12 cellular contexts compared by ENCODE assay signal in genomic region chr18:63236417-63236816, GRCh38.
A peak's percentile ranks its signal among the peaks of the same experiment; 100 is the strongest.
DNase-seq lines count a peak whose midpoint lies in the region; ATAC-seq and TF ChIP-seq lines count a peak whose summit lies in the region.
"Had no signal": no experiment of that assay in that cellular context is flagged by ENCODE, and none has a peak within 500 bp of the region (broad histone marks: within the 10 kb centered on the region; RNA-seq: fewer than 3 reads in every experiment).

No MANE protein-coding gene starts in this region.

- H3K27me3 Mint-ChIP-seq in activated CD4-positive, alpha-beta T cell treated with anti-CD3 and anti-CD28 coated beads, Interleukin-2, amount 10 ng/mL, durations not matched to agents 24 days and 14 days = no peaks in the 10 kb centered on the region
- no peaks in the 10 kb centered on the region for H3K27me3 Mint-ChIP-seq in activated naive CD8-positive, alpha-beta T cell treated with anti-CD3 and anti-CD28 coated beads, Interleukin-2, amount 10 ng/mL, durations not matched to agents 7 days and 5 days

- no peaks in the 10 kb centered on the region for H3K36me3 ChIP-seq in lung (ENCODE audit: control insufficient read depth in 2 of 2, insufficient read depth in 2 of 2, low read length in 2 of 2)
- no peaks in the 10 kb centered on the region for H3K36me3 ChIP-seq in thymus (ENCODE audit: control insufficient read depth, insufficient read depth)
- H3K36me3 ChIP-seq: prostate gland had no signal

- no peaks in the 10 kb centered on the region for H3K27me3 ChIP-seq in lung (ENCODE audit: control insufficient read depth, insufficient read depth)
- no peaks in the 10 kb centered on the region for H3K27me3 ChIP-seq in thymus (ENCODE audit: control insufficient read depth, insufficient read depth)

- no peak for DNase-seq in activated CD4-positive, alpha-beta T cell treated with anti-CD3 and anti-CD28 coated beads, Interleukin-2, amount 10 ng/mL, durations not matched to agents 24 days and 14 days
- no peak for DNase-seq in activated CD4-positive, alpha-beta T cell treated with anti-CD3 and anti-CD28 coated beads, Interleukin-2, amount 50 U/mL, for 1 hour
- no peak for DNase-seq in activated naive CD8-positive, alpha-beta T cell treated with anti-CD3 and anti-CD28 coated beads, Interleukin-2, amount 10 ng/mL, durations not matched to agents 7 days and 5 days
- peak; percentile 35 for DNase-seq in lung (ENCODE audit: low spot score)
- DNase-seq in DMS79 treated with DMSO at 0.1 percent for 48 hours (lab: John Stamatoyannopoulos, UW) = no peak
- DNase-seq: NCI-H2107; stimulated activated CD8-positive, alpha-beta memory T cell treated with anti-CD3 and anti-CD28 coated beads, Interleukin-4, amount 100 ng/mL, for 48 hours had no signal

- WGBS in lung, 2 donors = 47 to 77% methylated on average over 14 to 15 of the region's 15 CpGs
- WGBS in thymus = 90% methylated on average over 15 of the region's 15 CpGs

- peak overlapping the region; percentile 17 for H3K4me3 Mint-ChIP-seq in activated CD4-positive, alpha-beta T cell treated with anti-CD3 and anti-CD28 coated beads, Interleukin-2, amount 10 ng/mL, durations not matched to agents 24 days and 14 days
- H3K4me3 Mint-ChIP-seq in activated naive CD8-positive, alpha-beta T cell treated with anti-CD3 and anti-CD28 coated beads, Interleukin-2, amount 10 ng/mL, durations not matched to agents 7 days and 5 days = peak overlapping the region; percentile 23
- H3K4me3 Mint-ChIP-seq: T-helper 1 cell treated with Interleukin-12 subunit alpha and Interleukin-12 subunit beta and Interleukin-4 antibody, amounts not matched to agents 30 μg/mL and 1 μg/mL, for 36 hours had no signal

- H3K9me3 ChIP-seq in lung (ENCODE audit: control insufficient read depth in 2 of 2, insufficient read depth in 1 of 2, low read length in 1 of 2) = no peaks in the 10 kb centered on the region
- no peaks in the 10 kb centered on the region for H3K9me3 ChIP-seq in thymus (ENCODE audit: control insufficient read depth)
- H3K9me3 ChIP-seq: prostate gland had no signal

- TF ChIP-seq CTCF in lung (IDR thresholded peaks at IDR 0.05; ENCODE audit: control extremely low read depth, extremely low read depth) = no peak

- H3K27ac Mint-ChIP-seq in activated CD4-positive, alpha-beta T cell treated with anti-CD3 and anti-CD28 coated beads, Interleukin-2, amount 10 ng/mL, durations not matched to agents 24 days and 14 days = peak overlapping the region; percentile 92
- H3K27ac Mint-ChIP-seq in activated naive CD8-positive, alpha-beta T cell treated with anti-CD3 and anti-CD28 coated beads, Interleukin-2, amount 10 ng/mL, durations not matched to agents 7 days and 5 days = no peak overlapping the region

- no peak for ATAC-seq in activated naive CD8-positive, alpha-beta T cell treated with anti-CD3 and anti-CD28 coated beads, Interleukin-2, amount 10 ng/mL, durations not matched to agents 7 days and 5 days (ENCODE audit: low read depth)
- ATAC-seq in lung (ENCODE audit: insufficient read depth, low FRiP score) (peak; percentile 43), GM18868 (IDR thresholded peaks at IDR 0.05; ENCODE audit: unreplicated experiment) (no peak), HG02840 (IDR thresholded peaks at IDR 0.05; ENCODE audit: low FRiP score, unreplicated experiment) (no peak)

- peaks cover 63% of the 10 kb centered on the region for H3K4me1 Mint-ChIP-seq in activated CD4-positive, alpha-beta T cell treated with anti-CD3 and anti-CD28 coated beads, Interleukin-2, amount 10 ng/mL, durations not matched to agents 24 days and 14 days
- peaks cover 63% of the 10 kb centered on the region for H3K4me1 Mint-ChIP-seq in activated naive CD8-positive, alpha-beta T cell treated with anti-CD3 and anti-CD28 coated beads, Interleukin-2, amount 10 ng/mL, durations not matched to agents 7 days and 5 days

- POLR2A ChIA-PET in activated naive CD8-positive, alpha-beta T cell treated with anti-CD3 and anti-CD28 coated beads, Interleukin-2, amount 10 ng/mL, durations not matched to agents 7 days and 5 days (lab: Charles Lee) = interaction anchor here (1.0 to 1.5 kb wide), 2 partner anchors 11 to 25 kb away, joined by 3 to 5 read pairs; no protein-coding TSS in a partner anchor

- intact Hi-C loops in activated CD4-positive, alpha-beta T cell treated with anti-CD3 and anti-CD28 coated beads, Interleukin-2, amount 10 ng/mL, durations not matched to agents 24 days and 14 days (cut with micrococcal nuclease) = no loop called here

- peaks cover 6 to 7% of the 10 kb centered on the region in 2 donors for H3K4me1 ChIP-seq in lung (ENCODE audit: control insufficient read depth in 2 of 2, insufficient read depth in 2 of 2, low read length in 2 of 2)
- peaks cover 3% of the 10 kb centered on the region for H3K4me1 ChIP-seq in thymus (ENCODE audit: control insufficient read depth, insufficient read depth, low read length)
- H3K4me1 ChIP-seq: prostate gland had no signal

- H3K27ac ChIP-seq in lung (ENCODE audit: low read depth in 1 of 2, low read length in 1 of 2) (peak overlapping the region in 1 of 2 donors; percentile 61), thymus (ENCODE audit: low read depth) (peak overlapping the region; percentile 84)

- H3K4me3 ChIP-seq in lung (no peak overlapping the region), thymus (ENCODE audit: low read length) (no peak overlapping the region)
- H3K4me3 ChIP-seq: prostate gland had no signal

- H3K36me3 Mint-ChIP-seq in activated CD4-positive, alpha-beta T cell treated with anti-CD3 and anti-CD28 coated beads, Interleukin-2, amount 10 ng/mL, durations not matched to agents 24 days and 14 days (ENCODE audit: low read depth) = peaks cover 71% of the 10 kb centered on the region
- H3K36me3 Mint-ChIP-seq in activated naive CD8-positive, alpha-beta T cell treated with anti-CD3 and anti-CD28 coated beads, Interleukin-2, amount 10 ng/mL, durations not matched to agents 7 days and 5 days = peaks cover 69% of the 10 kb centered on the region

- H3K9me3 Mint-ChIP-seq in activated CD4-positive, alpha-beta T cell treated with anti-CD3 and anti-CD28 coated beads, Interleukin-2, amount 10 ng/mL, durations not matched to agents 24 days and 14 days = peaks cover 10% of the 10 kb centered on the region
- no peaks in the 10 kb centered on the region for H3K9me3 Mint-ChIP-seq in activated naive CD8-positive, alpha-beta T cell treated with anti-CD3 and anti-CD28 coated beads, Interleukin-2, amount 10 ng/mL, durations not matched to agents 7 days and 5 days
